Comparison of ENCODE assay signal across 8 cellular contexts in genomic region chr16:1350691-1351090, GRCh38. TPM values are rescaled to one million over a fixed set of nuclear protein-coding genes. Genes with fewer than 3 reads are reported as not detected.
A peak's percentile ranks its signal among the peaks of the same experiment; 100 is the strongest.
DNase-seq lines count a peak whose midpoint lies in the region; ATAC-seq, FAIRE-seq and TF ChIP-seq lines count a peak whose summit lies in the region.

No MANE protein-coding gene starts in this region.

- H2AK5ac ChIP-seq in mesenchymal stem cell (ENCODE audit: low read length, severe bottlenecking) = no peak overlapping the region

- RAD21 ChIA-PET in GM12878 (lab: Charles Lee; ENCODE audit: unreplicated experiment) = no interaction called here

- FAIRE-seq in GM12878 (lab: Jason Lieb, UNC) = no peak

- H3K18ac ChIP-seq in mesenchymal stem cell (ENCODE audit: low read depth in 1 of 2, low read length in 2 of 2) = no peak overlapping the region

- TF ChIP-seq POLR2A in GM12878 (IDR thresholded peaks at IDR 0.05; ENCODE audit: low read depth, low read length) = no peak
- TF ChIP-seq POLR2A in upper lobe of left lung (IDR thresholded peaks at IDR 0.05) = no peak

- H3K4me3 ChIP-seq in cardiac muscle cell (peak overlapping the region; percentile 100), GM12878 (peak overlapping the region; percentile 81), mesenchymal stem cell (ENCODE audit: insufficient read depth in 1 of 2, low read depth in 1 of 2, low read length in 2 of 2) (peak overlapping the region; percentile 98 to 99), upper lobe of left lung (peak overlapping the region in 3 of 4 donors; percentile 96 to 100 (median 100))

- no peak for DNase-seq in cardiac muscle cell (ENCODE audit: low read depth in 1 of 2, low spot score in 1 of 2)
- DNase-seq in cardiac septum (ENCODE audit: low spot score) = no peak
- DNase-seq in GM12878 (ENCODE audit: low read depth, low spot score) = no peak
- DNase-seq in mesenchymal stem cell = no peak
- peak in 1 of 2 donors; percentile 70 for DNase-seq in upper lobe of left lung
- no peak for DNase-seq in NK-92 (lab: John Stamatoyannopoulos, UW; ENCODE audit: unreplicated experiment)

- peaks cover 6% of the 10 kb centered on the region for H3K4me1 ChIP-seq in cardiac muscle cell (ENCODE audit: low read depth)
- peaks cover 8% of the 10 kb centered on the region for H3K4me1 ChIP-seq in GM12878 (ENCODE audit: control insufficient read depth, insufficient read depth, low read length)
- peaks cover 25% of the 10 kb centered on the region for H3K4me1 ChIP-seq in mesenchymal stem cell (ENCODE audit: control insufficient read depth, insufficient read depth, low read depth, low read length)
- peaks cover 18 to 47% (median 30%) of the 10 kb centered on the region in 4 donors for H3K4me1 ChIP-seq in upper lobe of left lung

- peak overlapping the region; percentile 56 for H3K4me2 ChIP-seq in GM12878 (ENCODE audit: control insufficient read depth, insufficient read depth)
- H3K4me2 ChIP-seq in mesenchymal stem cell (ENCODE audit: low read length, poor library complexity, severe bottlenecking) = peak overlapping the region; percentile 78

- 78% methylated on average over 13 of the region's 19 CpGs for WGBS in GM12878 (ENCODE audit: insufficient coverage, insufficient replicate concordance, low lambda C conversion rate, missing lambda C conversion rate)
- WGBS in mesenchymal stem cell = 85% methylated on average over 19 of the region's 19 CpGs
- 83 to 88% methylated on average over 1 to 18 of the region's 19 CpGs for WGBS in upper lobe of left lung, 2 donors

- POLR2A ChIA-PET in GM12878 (lab: Charles Lee) = no interaction called here

- no peak overlapping the region for H2BK5ac ChIP-seq in mesenchymal stem cell (ENCODE audit: low read depth, low read length, poor library complexity, severe bottlenecking)

- CTCF ChIA-PET in GM12878 (lab: Yijun Ruan, JAX) = no interaction called here

- H3K4ac ChIP-seq in mesenchymal stem cell (ENCODE audit: low read depth in 1 of 2, low read length in 2 of 2) = peak overlapping the region in 1 of 2 experiments; percentile 24

- H3K14ac ChIP-seq in mesenchymal stem cell (ENCODE audit: low read length in 2 of 2) = no peak overlapping the region

- H3K9me3 ChIP-seq in cardiac muscle cell (ENCODE audit: low read depth) (no peaks in the 10 kb centered on the region), GM12878 (replicated peaks; ENCODE audit: control insufficient read depth, insufficient read depth, low read length) (no peaks in the 10 kb centered on the region), mesenchymal stem cell (ENCODE audit: control insufficient read depth, low read length) (no peaks in the 10 kb centered on the region), upper lobe of left lung (no peaks in the 10 kb centered on the region)

- ATAC-seq in GM12878 (no peak), upper lobe of left lung (ENCODE audit: low FRiP score in 2 of 2) (no peak), GM21576 (IDR thresholded peaks at IDR 0.05; ENCODE audit: unreplicated experiment) (no peak), HG03135 (IDR thresholded peaks at IDR 0.05; ENCODE audit: unreplicated experiment) (no peak)

- in situ Hi-C loops in GM12878 (cut with MboI) = no loop called here

- H3K79me2 ChIP-seq in GM12878 (ENCODE audit: control insufficient read depth, insufficient read depth, low read length) = peaks cover 27% of the 10 kb centered on the region

- H3K27me3 ChIP-seq in cardiac muscle cell = no peaks in the 10 kb centered on the region
- no peaks in the 10 kb centered on the region for H3K27me3 ChIP-seq in GM12878 (replicated peaks in 1 of 2; ENCODE audit: control insufficient read depth in 2 of 2, insufficient read depth in 2 of 2, low read length in 1 of 2)
- H3K27me3 ChIP-seq in mesenchymal stem cell (ENCODE audit: control insufficient read depth in 1 of 2, insufficient read depth in 1 of 2, low read length in 2 of 2) = no peaks in the 10 kb centered on the region
- no peaks in the 10 kb centered on the region for H3K27me3 ChIP-seq in upper lobe of left lung

- BruUV-seq in GM12878 (replicated peaks; lab: Mats Ljungman, UMichigan) = no TSS peak

- peak overlapping the region in 1 of 2 experiments; percentile 21 for H2BK12ac ChIP-seq in mesenchymal stem cell (ENCODE audit: low read length in 2 of 2)

- TF ChIP-seq RAD21 in GM12878 (IDR thresholded peaks at IDR 0.05; ENCODE audit: insufficient read depth, low read depth, low read length) = no peak

- TF ChIP-seq EP300 in GM12878 (IDR thresholded peaks at IDR 0.05; ENCODE audit: borderline replicate concordance in 1 of 2, control insufficient read depth in 1 of 2, low read depth in 2 of 2, low read length in 2 of 2) (no peak), upper lobe of left lung (IDR thresholded peaks at IDR 0.05) (no peak)

- TF ChIP-seq CTCF in cardiac muscle cell (IDR thresholded peaks at IDR 0.05; ENCODE audit: low read depth, low read length) = no peak
- TF ChIP-seq CTCF in GM12878 (IDR thresholded peaks at IDR 0.05 in 2 of 3, conservative IDR thresholded peaks at IDR 0.05 in 1 of 3; ENCODE audit: control insufficient read depth in 2 of 3, extremely low read depth in 1 of 3, insufficient read depth in 1 of 3, low read depth in 3 of 3, low read length in 3 of 3) = no peak
- TF ChIP-seq CTCF in upper lobe of left lung (IDR thresholded peaks at IDR 0.05) = no peak

- H3K9ac ChIP-seq in GM12878 (ENCODE audit: control insufficient read depth, insufficient read depth, low read length) = peak overlapping the region; percentile 70
- peak overlapping the region; percentile 92 for H3K9ac ChIP-seq in mesenchymal stem cell (ENCODE audit: low read length)

- no peak overlapping the region for H3K23ac ChIP-seq in mesenchymal stem cell (ENCODE audit: low read length in 2 of 2)

- no peak overlapping the region for H2BK15ac ChIP-seq in mesenchymal stem cell (ENCODE audit: low read depth, poor library complexity, severe bottlenecking)

- no peak overlapping the region for H4K91ac ChIP-seq in mesenchymal stem cell (ENCODE audit: low read length)

- intact Hi-C loops in cardiac septum (cut with DNase I) = loop anchor here (5.0 kb wide), 1 partner anchor 38 kb away; no protein-coding TSS in a partner anchor
- intact Hi-C loops in GM12878 (cut with micrococcal nuclease; ENCODE audit: unreplicated experiment) = no loop called here

- peaks cover 36% of the 10 kb centered on the region for H3K79me1 ChIP-seq in mesenchymal stem cell (replicated peaks; ENCODE audit: low read length, poor library complexity, severe bottlenecking)

- H2BK120ac ChIP-seq in mesenchymal stem cell (ENCODE audit: low read depth, low read length) = no peak overlapping the region

- H2AFZ ChIP-seq in GM12878 (ENCODE audit: control insufficient read depth, low read depth, low read length) = no peak overlapping the region
- H2AFZ ChIP-seq in mesenchymal stem cell (ENCODE audit: low read depth, low read length) = no peak overlapping the region

- no peak overlapping the region for H3K27ac ChIP-seq in cardiac muscle cell
- no peak overlapping the region; the same call in 1 of the 2 replicates for H3K27ac ChIP-seq in GM12878 (ENCODE audit: control insufficient read depth, insufficient read depth)
- no peak overlapping the region for H3K27ac ChIP-seq in mesenchymal stem cell (ENCODE audit: low read length, poor library complexity, severe bottlenecking)
- peak overlapping the region in 1 of 4 donors; percentile 93 for H3K27ac ChIP-seq in upper lobe of left lung

- H3K36me3 ChIP-seq in cardiac muscle cell (peaks cover 19% of the 10 kb centered on the region), GM12878 (ENCODE audit: control insufficient read depth in 2 of 2, insufficient read depth in 2 of 2, low read length in 1 of 2) (peaks cover 0 to 6% of the 10 kb centered on the region in 2 experiments; a peak in 3 of 4 replicates), mesenchymal stem cell (ENCODE audit: control insufficient read depth in 1 of 2, insufficient read depth in 2 of 2, low read depth in 1 of 2, low read length in 2 of 2) (peaks cover 25 to 57% of the 10 kb centered on the region in 2 experiments), upper lobe of left lung (peaks cover 0 to 31% (median 22%) of the 10 kb centered on the region in 4 donors)

- no peak overlapping the region for H4K8ac ChIP-seq in mesenchymal stem cell (ENCODE audit: low read length)

- H4K20me1 ChIP-seq in GM12878 (ENCODE audit: control insufficient read depth, insufficient read depth) = no peaks in the 10 kb centered on the region

- SMC1A ChIA-PET in GM12878 (lab: Charles Lee; ENCODE audit: uncharacterized antibody, unreplicated experiment) = no interaction called here

RNA-seq across cellular contexts. Expression of gene TSR3, which starts 1.0 kb away (rescaled TPM):
- 119 and 125 TPM in 2 replicates for total RNA-seq in cardiac muscle cell
- 157 and 173 TPM in 2 replicates for polyA plus RNA-seq in cardiac muscle cell
- total RNA-seq in cardiac septum = 55.0 TPM
- 6.0 and 6.3 TPM in 2 replicates for total RNA-seq in GM12878 (2013; cell fraction: nucleolus; rRNA removed)
- 72.7 and 73.7 TPM in 2 replicates for total RNA-seq in GM12878 (2014; rRNA removed)
- total RNA-seq in GM12878 (2014; rRNA removed; fragmentation: Illumina TruSeq; extraction: Trizol) = 20.9 and 23.4 TPM in 2 replicates
- total RNA-seq in GM12878 (2021) = 66.1 and 67.6 TPM in 2 replicates
- polyA plus RNA-seq in GM12878 (2011; ENCODE audit: low read depth) = 7.7 TPM
- 12.3 and 26.2 TPM in 2 replicates for polyA plus RNA-seq in GM12878 (2011; rRNA removed)
- polyA plus RNA-seq in GM12878 (2011; cell fraction: cytosol; rRNA removed) = 37.2 and 58.2 TPM in 2 replicates
- polyA plus RNA-seq in GM12878 (2011; cell fraction: nucleus; rRNA removed) = 25.4 and 32.3 TPM in 2 replicates
- 36.1 and 41.1 TPM in 2 replicates for polyA plus RNA-seq in GM12878 (2012)
- polyA plus RNA-seq in GM12878 (2014; fragmentation: Illumina TruSeq; extraction: Trizol) = 0.81 and 9.9 TPM in 2 replicates
- 10 to 100 TPM in 1 of 2 experiments, 1 to 10 TPM in 1; 3.4 to 11.2 TPM for polyA plus RNA-seq in GM12878 (2014; fragmentation: Nextera tagmentation; extraction: Ambion mirVana)
- polyA plus RNA-seq in GM12878 (2014; rRNA removed) = 72.2 and 86.1 TPM in 2 replicates
- polyA plus RNA-seq in GM12878 (2016; fragmentation: Nextera tagmentation; extraction: Ambion mirVana) = 100 to 1,000 TPM; 101 to 108 TPM
- polyA minus RNA-seq in GM12878 (2011; rRNA and poly(A)+ RNA removed) = 5.3 and 22.8 TPM in 2 replicates
- polyA minus RNA-seq in GM12878 (2011; cell fraction: cytosol; rRNA and poly(A)+ RNA removed) = 16.0 and 19.3 TPM in 2 replicates
- 6.5 and 9.8 TPM in 2 replicates for polyA minus RNA-seq in GM12878 (2011; cell fraction: nucleus; rRNA and poly(A)+ RNA removed)
- 43.6 TPM for polyA plus RNA-seq in mesenchymal stem cell (2013, experiment 1 of 2)
- polyA plus RNA-seq in mesenchymal stem cell (2013, experiment 2 of 2) = 42.3 TPM
- 10 to 100 TPM; 55.6 to 74.5 (median 65.1) TPM for total RNA-seq in upper lobe of left lung

RNA-seq across cellular contexts. Expression of gene GNPTG, which starts 1.0 kb away (rescaled TPM):
- total RNA-seq in cardiac muscle cell (60.3 and 62.7 TPM in 2 replicates), cardiac septum (32.3 TPM), GM12878 (2014; rRNA removed) (19.8 and 21.9 TPM in 2 replicates), GM12878 (2014; rRNA removed; fragmentation: Illumina TruSeq; extraction: Trizol) (10.7 TPM in 2 replicates), GM12878 (2021) (23.6 and 25.3 TPM in 2 replicates), upper lobe of left lung (100 to 1,000 TPM in 1 of 6 donors, 10 to 100 TPM in 5; 32.8 to 106 (median 93.0) TPM)
- polyA plus RNA-seq in cardiac muscle cell (42.5 and 57.0 TPM in 2 replicates), GM12878 (2011; rRNA removed) (9.5 and 19.9 TPM in 2 replicates), GM12878 (2014; fragmentation: Illumina TruSeq; extraction: Trizol) (2.5 and 7.9 TPM in 2 replicates), GM12878 (2014; fragmentation: Nextera tagmentation; extraction: Ambion mirVana) (1 to 10 TPM in 1 of 2 experiments, under 1 TPM in 1; 0.80 to 2.4 TPM), GM12878 (2014; rRNA removed) (29.9 and 36.9 TPM in 2 replicates), GM12878 (2016; fragmentation: Nextera tagmentation; extraction: Ambion mirVana) (10 to 100 TPM; 25.9 to 32.6 TPM)
- 14.1 and 16.1 TPM in 2 replicates for total RNA-seq in GM12878 (2013; cell fraction: nucleolus; rRNA removed)
- 8.7 TPM for polyA plus RNA-seq in GM12878 (2011; ENCODE audit: low read depth)
- 27.0 and 37.0 TPM in 2 replicates for polyA plus RNA-seq in GM12878 (2011; cell fraction: cytosol; rRNA removed)
- 63.8 and 81.0 TPM in 2 replicates for polyA plus RNA-seq in GM12878 (2011; cell fraction: nucleus; rRNA removed)
- polyA plus RNA-seq in GM12878 (2012) = 21.9 and 23.7 TPM in 2 replicates
- 7.9 and 8.0 TPM in 2 replicates for polyA minus RNA-seq in GM12878 (2011; rRNA and poly(A)+ RNA removed)
- polyA minus RNA-seq in GM12878 (2011; cell fraction: cytosol; rRNA and poly(A)+ RNA removed) = 7.3 and 8.2 TPM in 2 replicates
- polyA minus RNA-seq in GM12878 (2011; cell fraction: nucleus; rRNA and poly(A)+ RNA removed) = 6.5 and 16.5 TPM in 2 replicates
- polyA plus RNA-seq in mesenchymal stem cell (2013, experiment 1 of 2) = 46.5 TPM
- 45.8 TPM for polyA plus RNA-seq in mesenchymal stem cell (2013, experiment 2 of 2)

RNA-seq across cellular contexts. Expression of gene BAIAP3, which starts 17.2 kb away (rescaled TPM):
- total RNA-seq in cardiac muscle cell = 7.4 and 8.1 TPM in 2 replicates
- 2.7 and 7.7 TPM in 2 replicates for polyA plus RNA-seq in cardiac muscle cell
- 3.8 TPM for total RNA-seq in cardiac septum
- total RNA-seq in GM12878 (2013; cell fraction: nucleolus; rRNA removed) = 0.37 and 0.44 TPM in 2 replicates
- 0.17 TPM in 1 of 2 replicates, not detected in the other for total RNA-seq in GM12878 (2014; rRNA removed)
- total RNA-seq in GM12878 (2014; rRNA removed; fragmentation: Illumina TruSeq; extraction: Trizol) = not detected in 2 replicates
- total RNA-seq in GM12878 (2021) = 0.56 and 0.58 TPM in 2 replicates
- 0.35 TPM for polyA plus RNA-seq in GM12878 (2011; ENCODE audit: low read depth)
- 0.03 and 0.16 TPM in 2 replicates for polyA plus RNA-seq in GM12878 (2011; rRNA removed)
- polyA plus RNA-seq in GM12878 (2011; cell fraction: cytosol; rRNA removed) = 0.03 and 0.15 TPM in 2 replicates
- 0.99 and 1.3 TPM in 2 replicates for polyA plus RNA-seq in GM12878 (2011; cell fraction: nucleus; rRNA removed)
- 0.70 and 1.6 TPM in 2 replicates for polyA plus RNA-seq in GM12878 (2012)
- 0.03 TPM in 1 of 2 replicates, not detected in the other for polyA plus RNA-seq in GM12878 (2014; fragmentation: Illumina TruSeq; extraction: Trizol)
- polyA plus RNA-seq in GM12878 (2014; fragmentation: Nextera tagmentation; extraction: Ambion mirVana) = not detected
- 0.56 TPM in 2 replicates for polyA plus RNA-seq in GM12878 (2014; rRNA removed)
- under 1 TPM; 0.14 to 0.31 TPM for polyA plus RNA-seq in GM12878 (2016; fragmentation: Nextera tagmentation; extraction: Ambion mirVana)
- polyA minus RNA-seq in GM12878 (2011; rRNA and poly(A)+ RNA removed) = not detected in 2 replicates
- polyA minus RNA-seq in GM12878 (2011; cell fraction: cytosol; rRNA and poly(A)+ RNA removed) = not detected in 2 replicates
- 0.19 and 0.48 TPM in 2 replicates for polyA minus RNA-seq in GM12878 (2011; cell fraction: nucleus; rRNA and poly(A)+ RNA removed)
- 3.2 TPM for polyA plus RNA-seq in mesenchymal stem cell (2013, experiment 1 of 2)
- polyA plus RNA-seq in mesenchymal stem cell (2013, experiment 2 of 2) = 3.6 TPM
- 10 to 100 TPM in 3 of 6 donors, 1 to 10 TPM in 3; 3.2 to 57.6 (median 11.5) TPM for total RNA-seq in upper lobe of left lung

RNA-seq across cellular contexts. Expression of gene UBE2I, which starts 41.3 kb away (rescaled TPM):
- total RNA-seq in cardiac muscle cell (75.4 and 81.4 TPM in 2 replicates), cardiac septum (86.6 TPM), GM12878 (2014; rRNA removed) (65.2 and 69.3 TPM in 2 replicates), GM12878 (2014; rRNA removed; fragmentation: Illumina TruSeq; extraction: Trizol) (92.2 and 104 TPM in 2 replicates), GM12878 (2021) (180 and 210 TPM in 2 replicates), upper lobe of left lung (100 to 1,000 TPM in 1 of 6 donors, 10 to 100 TPM in 5; 51.4 to 113 (median 92.0) TPM)
- polyA plus RNA-seq in cardiac muscle cell (156 and 157 TPM in 2 replicates), GM12878 (2011; rRNA removed) (181 and 188 TPM in 2 replicates), GM12878 (2014; fragmentation: Illumina TruSeq; extraction: Trizol) (243 and 265 TPM in 2 replicates), GM12878 (2014; fragmentation: Nextera tagmentation; extraction: Ambion mirVana) (10 to 100 TPM; 47.5 to 51.5 TPM), GM12878 (2014; rRNA removed) (203 and 205 TPM in 2 replicates), GM12878 (2016; fragmentation: Nextera tagmentation; extraction: Ambion mirVana) (100 to 1,000 TPM; 200 to 204 TPM)
- 139 and 148 TPM in 2 replicates for total RNA-seq in GM12878 (2013; cell fraction: nucleolus; rRNA removed)
- 82.4 TPM for polyA plus RNA-seq in GM12878 (2011; ENCODE audit: low read depth)
- polyA plus RNA-seq in GM12878 (2011; cell fraction: cytosol; rRNA removed) = 110 and 129 TPM in 2 replicates
- 167 and 229 TPM in 2 replicates for polyA plus RNA-seq in GM12878 (2011; cell fraction: nucleus; rRNA removed)
- 115 and 125 TPM in 2 replicates for polyA plus RNA-seq in GM12878 (2012)
- 94.4 and 94.6 TPM in 2 replicates for polyA minus RNA-seq in GM12878 (2011; rRNA and poly(A)+ RNA removed)
- 48.2 and 58.6 TPM in 2 replicates for polyA minus RNA-seq in GM12878 (2011; cell fraction: cytosol; rRNA and poly(A)+ RNA removed)
- polyA minus RNA-seq in GM12878 (2011; cell fraction: nucleus; rRNA and poly(A)+ RNA removed) = 56.3 and 111 TPM in 2 replicates
- 146 TPM for polyA plus RNA-seq in mesenchymal stem cell (2013, experiment 1 of 2)
- polyA plus RNA-seq in mesenchymal stem cell (2013, experiment 2 of 2) = 147 TPM
